ENCODE assay signal across 17 cellular contexts in the genomic region with DNA sequence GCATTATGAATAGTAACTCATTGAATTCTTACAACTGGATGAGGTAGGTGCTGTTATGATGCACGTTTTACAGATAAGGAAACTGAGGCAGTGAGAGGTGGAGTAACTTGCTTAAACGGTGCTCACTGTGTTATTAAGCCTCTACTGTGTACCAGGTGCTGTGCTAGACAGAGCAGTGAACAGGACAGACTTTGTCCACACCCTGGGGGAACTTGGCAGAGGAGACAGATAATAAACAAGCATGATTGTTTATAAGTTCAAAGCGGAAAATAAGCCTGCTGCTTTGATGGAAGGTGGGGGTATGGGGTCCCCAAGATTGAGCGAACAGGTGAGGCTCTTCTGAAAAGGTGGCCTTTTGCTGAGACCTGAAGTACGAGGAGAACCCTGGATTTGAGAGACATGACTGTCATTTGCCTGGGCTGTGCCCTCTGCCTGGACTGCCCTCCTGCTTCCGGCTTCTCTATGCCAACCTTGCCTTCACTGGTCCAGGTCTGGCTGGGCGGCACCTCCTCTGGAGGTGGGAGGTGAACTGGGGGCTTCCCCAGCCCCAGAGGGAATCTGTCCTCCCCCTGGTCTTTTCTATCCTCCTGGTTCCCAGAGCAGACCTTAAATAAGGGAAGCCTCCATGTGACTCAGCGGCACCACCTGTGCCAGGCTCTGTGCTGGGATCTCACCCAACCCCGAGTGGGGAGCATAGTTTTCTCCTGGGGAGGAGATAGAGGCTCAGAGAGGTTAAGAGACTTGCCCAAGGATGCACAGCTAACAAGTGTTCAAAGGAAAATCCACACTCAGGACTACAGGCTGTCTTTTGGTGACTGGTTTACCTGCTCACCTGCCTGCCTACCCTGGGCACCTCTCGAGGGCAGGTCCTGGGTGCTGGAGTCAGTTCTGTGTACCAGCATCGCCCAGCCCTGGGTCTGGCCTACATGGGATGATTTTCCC. TPM values are rescaled to one million over a fixed set of nuclear protein-coding genes. Genes with fewer than 3 reads are reported as not detected.
DNase-seq lines count a peak whose midpoint lies in the region; ATAC-seq and TF ChIP-seq lines count a peak whose summit lies in the region.
"Had no signal": no experiment of that assay in that cellular context is flagged by ENCODE, and none has a peak within 500 bp of the region (broad histone marks: within the 10 kb centered on the region; RNA-seq: fewer than 3 reads in every experiment).

No MANE protein-coding gene starts in this region.

- TF ChIP-seq CTCF in breast epithelium (IDR thresholded peaks at IDR 0.05) = no peak

- H2BK15ac ChIP-seq in neuronal stem cell (ENCODE audit: low read length) = no peak overlapping the region

- no peak overlapping the region for H4K8ac ChIP-seq in neuronal stem cell (ENCODE audit: low read depth, low read length)

- H3K27me3 ChIP-seq in breast epithelium (no peaks in the 10 kb centered on the region), neuronal stem cell (ENCODE audit: control insufficient read depth in 3 of 3, insufficient read depth in 3 of 3, low read depth in 1 of 3, low read length in 3 of 3) (peaks cover 0 to 16% (median 0%) of the 10 kb centered on the region in 3 experiments)

- peak overlapping the region; percentile 87 for H2AK5ac ChIP-seq in neuronal stem cell (ENCODE audit: low read depth, low read length)

- H3K4me1 ChIP-seq in breast epithelium = peaks cover 0 to 31% of the 10 kb centered on the region in 2 donors
- H3K4me1 ChIP-seq in neuronal stem cell (ENCODE audit: control insufficient read depth in 2 of 2, insufficient read depth in 1 of 2, low read depth in 1 of 2, low read length in 2 of 2) = no peaks in the 10 kb centered on the region

- H3K36me3 ChIP-seq in breast epithelium (no peaks in the 10 kb centered on the region), neuronal stem cell (replicated peaks in 1 of 2; ENCODE audit: control insufficient read depth in 2 of 2, insufficient read depth in 2 of 2, low read length in 2 of 2) (no peaks in the 10 kb centered on the region)

- no peak for TF ChIP-seq POLR2A in breast epithelium (IDR thresholded peaks at IDR 0.05)

- H3K23ac ChIP-seq in neuronal stem cell (ENCODE audit: low read depth, low read length, poor library complexity) = no peak overlapping the region

- no peak overlapping the region for H3K4me3 ChIP-seq in breast epithelium
- no peak overlapping the region for H3K4me3 ChIP-seq in neuronal stem cell (ENCODE audit: low read length in 2 of 2)

- no peak overlapping the region for H4K91ac ChIP-seq in neuronal stem cell (ENCODE audit: low read depth, low read length, poor library complexity)

- ATAC-seq in Right ventricle myocardium superior (ENCODE audit: poor library complexity) = no peak
- no peak for ATAC-seq in left ventricle myocardium superior
- ATAC-seq in GM19452 (IDR thresholded peaks at IDR 0.05; ENCODE audit: unreplicated experiment) = no peak

- intact Hi-C loops in Right ventricle myocardium superior (cut with DNase I) (no loop called here), left ventricle myocardium superior (cut with micrococcal nuclease) (no loop called here), breast epithelium (cut with DNase I; ENCODE audit: low total_unique reads) (no loop called here)

- H3K9me3 ChIP-seq in breast epithelium (no peaks in the 10 kb centered on the region), neuronal stem cell (replicated peaks in 1 of 2; ENCODE audit: control insufficient read depth in 2 of 2, insufficient read depth in 1 of 2, low read depth in 1 of 2, low read length in 2 of 2) (no peaks in the 10 kb centered on the region)

- DNase-seq in Right ventricle myocardium superior = peak; percentile 20
- DNase-seq in left ventricle myocardium superior = no peak
- DNase-seq in breast epithelium (ENCODE audit: low spot score in 2 of 2) = no peak
- DNase-seq in neuronal stem cell (ENCODE audit: low spot score) = no peak
- no peak for DNase-seq in A172 (ENCODE audit: low spot score)
- no peak for DNase-seq in GDM1 (lab: John Stamatoyannopoulos, UW)
- no peak for DNase-seq in stimulated activated CD4-positive, alpha-beta T cell treated with anti-CD3 and anti-CD28 coated beads, Interleukin-12 subunit alpha, Interleukin-12 subunit beta, amount 100 ng/mL, for 4 hours
- DNase-seq: CD4-positive, alpha-beta T cell; DMS79; HCEC 1CT; KG1; NCI-H1105; NCI-H1694 treated with DMSO at 0.1 percent for 48 hours; NCI-H446; NCI-H748 treated with DMSO at 0.1 percent for 48 hours; SHP77 treated with DMSO at 0.1 percent for 48 hours had no signal

- no peak overlapping the region for H3K4me2 ChIP-seq in neuronal stem cell (ENCODE audit: insufficient read depth, low read length, poor library complexity, severe bottlenecking)

- H2BK12ac ChIP-seq in neuronal stem cell (ENCODE audit: low read length) = no peak overlapping the region

- no peak overlapping the region for H2BK120ac ChIP-seq in neuronal stem cell (ENCODE audit: low read depth, low read length)

- H2AFZ ChIP-seq in neuronal stem cell (ENCODE audit: low read length) = no peak overlapping the region

- H3K14ac ChIP-seq in neuronal stem cell (ENCODE audit: low read length) = no peak overlapping the region

- no CpG with 5 or more reads among the region's 11 CpGs for WGBS in neuronal stem cell (ENCODE audit: extremely low coverage in 2 of 2, insufficient read length in 2 of 2, insufficient replicate concordance in 1 of 2), 2 donors

- no peak overlapping the region for H3K9ac ChIP-seq in neuronal stem cell (ENCODE audit: low read depth, low read length, poor library complexity)

- no peak overlapping the region for H2BK5ac ChIP-seq in neuronal stem cell (ENCODE audit: low read length)

- no peak overlapping the region for H3K4ac ChIP-seq in neuronal stem cell (ENCODE audit: low read length)

- no peaks in the 10 kb centered on the region for H3K79me1 ChIP-seq in neuronal stem cell (ENCODE audit: low read depth, low read length)

- H3K18ac ChIP-seq in neuronal stem cell (ENCODE audit: low read length) = no peak overlapping the region

- peak overlapping the region; percentile 66 to 92 for H3K27ac ChIP-seq in breast epithelium
- no peak overlapping the region for H3K27ac ChIP-seq in neuronal stem cell (replicated peaks; ENCODE audit: low read length)

RNA-seq across cellular contexts. Expression of a gene that starts 59.1 kb away (rescaled TPM):
- total RNA-seq in Right ventricle myocardium superior (57.3 TPM), left ventricle myocardium superior (59.4 TPM), breast epithelium (100 to 1,000 TPM; 137 to 177 (median 149) TPM)
- polyA plus RNA-seq in neuronal stem cell (2013, experiment 1 of 2) = 3.2 TPM
- 3.2 TPM for polyA plus RNA-seq in neuronal stem cell (2013, experiment 2 of 2)
- 26.8 and 31.5 TPM in 2 replicates for total RNA-seq in A172 (2014; rRNA removed; shearing (Covaris generic))
